ENCODE assay signal across 15 cellular contexts in the genomic region with DNA sequence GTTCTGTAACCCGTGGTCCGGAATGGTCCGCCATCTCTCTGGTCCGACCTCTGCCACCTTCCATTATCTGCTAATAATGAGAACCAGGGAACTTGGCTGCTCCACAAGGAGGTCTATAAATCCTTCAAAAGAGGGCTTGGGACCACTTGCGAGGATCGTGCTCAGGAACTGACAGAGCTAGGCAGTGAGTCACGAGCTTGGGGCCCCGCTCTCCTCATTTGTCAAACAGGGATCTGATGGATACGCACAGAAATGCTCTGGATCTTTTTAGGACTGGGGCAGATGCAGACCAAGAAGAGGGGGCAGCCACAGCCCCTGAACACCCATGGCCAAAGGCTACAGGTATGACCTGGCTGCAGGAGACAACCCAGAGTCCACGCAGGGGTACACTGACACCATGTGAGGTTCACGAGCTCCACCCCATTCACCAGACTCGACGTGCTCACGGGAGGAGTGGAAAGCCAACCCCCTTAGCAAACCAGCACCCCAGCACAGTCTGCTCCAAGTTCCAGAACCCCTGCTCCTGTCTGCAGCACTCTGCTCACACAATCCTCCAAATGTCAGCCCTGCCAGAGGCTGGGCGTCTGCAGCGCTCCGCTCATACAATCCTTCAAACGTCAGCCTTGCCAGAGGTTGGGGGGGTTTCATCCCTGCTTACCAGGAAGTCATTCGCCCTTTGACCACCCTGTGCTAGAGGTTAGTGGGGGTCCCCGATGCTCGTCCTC. TPM values are rescaled to one million over a fixed set of nuclear protein-coding genes. Genes with fewer than 3 reads are reported as not detected.
A peak's percentile ranks its signal among the peaks of the same experiment; 100 is the strongest.
DNase-seq lines count a peak whose midpoint lies in the region; ATAC-seq and TF ChIP-seq lines count a peak whose summit lies in the region.
"Had no signal": no experiment of that assay in that cellular context is flagged by ENCODE, and none has a peak within 500 bp of the region (broad histone marks: within the 10 kb centered on the region; RNA-seq: fewer than 3 reads in every experiment).

No MANE protein-coding gene starts in this region.

- no peak for ATAC-seq in Right ventricle myocardium inferior
- no peak for ATAC-seq in left cardiac atrium
- no peak for ATAC-seq in upper lobe of right lung

- H3K9ac ChIP-seq in smooth muscle cell (ENCODE audit: low read depth): no peak overlapping the region
- H3K9ac ChIP-seq: BLaER1 had no signal

- H4K20me1 ChIP-seq in smooth muscle cell (ENCODE audit: low read depth): peaks cover 100% of the 10 kb centered on the region

- DNase-seq in Right ventricle myocardium inferior (ENCODE audit: missing footprints) (peak; percentile 54), left cardiac atrium (no peak), chondrocyte (ENCODE audit: low spot score) (peak; percentile 59), nephron progenitor cell (no peak), upper lobe of right lung (peak; percentile 35), smooth muscle cell (lab: John Stamatoyannopoulos, UW; ENCODE audit: unreplicated experiment) (no peak)
- DNase-seq in stimulated activated CD4-positive, alpha-beta T cell treated with anti-CD3 and anti-CD28 coated beads, Interleukin-4, amount 100 ng/mL, for 4 hours: no peak
- no peak for DNase-seq in activated effector memory CD4-positive, alpha-beta T cell treated with Interleukin-2 at 50 U/mL for 16 hours
- DNase-seq: GDM1, H7, NCI-H1436, NCI-H2029 treated with DMSO at 0.1 percent for 48 hours, NCI-H774, RPMI8226 had no signal

- peaks cover 34% of the 10 kb centered on the region for H3K79me2 ChIP-seq in smooth muscle cell (ENCODE audit: low read depth)

- TF ChIP-seq CTCF in chondrocyte (IDR thresholded peaks at IDR 0.05) (no peak), nephron progenitor cell (IDR thresholded peaks at IDR 0.05) (no peak), upper lobe of right lung (IDR thresholded peaks at IDR 0.05) (no peak), smooth muscle cell (IDR thresholded peaks at IDR 0.05; ENCODE audit: borderline replicate concordance, insufficient read depth, poor library complexity, severe bottlenecking) (no peak)

- H3K4me3 ChIP-seq in upper lobe of right lung: no peak overlapping the region
- H3K4me3 ChIP-seq in smooth muscle cell: no peak overlapping the region
- H3K4me3 ChIP-seq: BLaER1 had no signal

- H3K36me3 Mint-ChIP-seq in chondrocyte (ENCODE audit: low read depth): peaks cover 71% of the 10 kb centered on the region
- peaks cover 80% of the 10 kb centered on the region for H3K36me3 Mint-ChIP-seq in nephron progenitor cell (ENCODE audit: low read depth)

- 93% methylated on average over 21 of the region's 21 CpGs for WGBS in smooth muscle cell (ENCODE audit: low lambda C conversion rate)

- H3K4me3 Mint-ChIP-seq in chondrocyte (ENCODE audit: unreplicated experiment): no peak overlapping the region
- H3K4me3 Mint-ChIP-seq in nephron progenitor cell: no peak overlapping the region

- H2AFZ ChIP-seq in smooth muscle cell (ENCODE audit: low read depth): no peak overlapping the region

- H3K9me3 Mint-ChIP-seq in chondrocyte (ENCODE audit: low read depth) (no peaks in the 10 kb centered on the region), nephron progenitor cell (no peaks in the 10 kb centered on the region)

- H3K27me3 ChIP-seq in upper lobe of right lung: no peaks in the 10 kb centered on the region
- no peaks in the 10 kb centered on the region for H3K27me3 ChIP-seq in smooth muscle cell (ENCODE audit: low read depth)
- H3K27me3 ChIP-seq: BLaER1 had no signal

- H3K4me1 Mint-ChIP-seq in chondrocyte (ENCODE audit: low read depth): no peaks in the 10 kb centered on the region
- H3K4me1 Mint-ChIP-seq in nephron progenitor cell: peaks cover 6% of the 10 kb centered on the region

- H3K27ac ChIP-seq in upper lobe of right lung: no peak overlapping the region
- no peak overlapping the region for H3K27ac ChIP-seq in smooth muscle cell (ENCODE audit: low read depth)
- H3K27ac ChIP-seq: BLaER1 had no signal

- H3K9me3 ChIP-seq in upper lobe of right lung: no peaks in the 10 kb centered on the region
- H3K9me3 ChIP-seq in smooth muscle cell (replicated peaks; ENCODE audit: low read depth): no peaks in the 10 kb centered on the region
- H3K9me3 ChIP-seq: BLaER1 had no signal

- H3K4me2 ChIP-seq in smooth muscle cell: no peak overlapping the region
- H3K4me2 ChIP-seq: BLaER1 had no signal

- H3F3A ChIP-seq in smooth muscle cell (ENCODE audit: low read depth): peaks cover 50% of the 10 kb centered on the region

- intact Hi-C loops in Right ventricle myocardium inferior (cut with DNase I) (no loop called here), left cardiac atrium (cut with DNase I) (no loop called here), upper lobe of right lung (cut with DNase I) (no loop called here)

- H3K27ac Mint-ChIP-seq in chondrocyte (ENCODE audit: unreplicated experiment) (no peak overlapping the region), nephron progenitor cell (peak overlapping the region; percentile 74)

- H3K36me3 ChIP-seq in upper lobe of right lung (peaks cover 100% of the 10 kb centered on the region), smooth muscle cell (ENCODE audit: low read depth) (peaks cover 20% of the 10 kb centered on the region)

- no peaks in the 10 kb centered on the region for H3K4me1 ChIP-seq in upper lobe of right lung
- no peaks in the 10 kb centered on the region for H3K4me1 ChIP-seq in smooth muscle cell (ENCODE audit: low read depth)
- H3K4me1 ChIP-seq: BLaER1 had no signal

- H3K27me3 Mint-ChIP-seq in chondrocyte (ENCODE audit: low read depth) (no peaks in the 10 kb centered on the region), nephron progenitor cell (ENCODE audit: low read depth, poor library complexity) (no peaks in the 10 kb centered on the region)

RNA-seq across cellular contexts. Expression of gene ANO7, which starts 45.8 kb away (rescaled TPM):
- total RNA-seq in Right ventricle myocardium inferior: 0.81 TPM
- total RNA-seq in left cardiac atrium: 1 to 10 TPM; 1.2 to 1.8 TPM
- 0.48 to 2.2 TPM (median 1.5 TPM) in 3 replicates for total RNA-seq in chondrocyte
- total RNA-seq in upper lobe of right lung: 2.1 TPM
- 0.36 and 1.3 TPM in 2 replicates for total RNA-seq in smooth muscle cell
- polyA plus RNA-seq in smooth muscle cell: 1.4 and 4.9 TPM in 2 replicates

Comparison
In these comparisons a context has a peak if more than half of its experiments do, and no peak if none do; other contexts are left out.
1. DNase-seq: peak in Right ventricle myocardium inferior (single experiment), chondrocyte (single experiment) and upper lobe of right lung (single experiment); none in left cardiac atrium (single experiment), nephron progenitor cell (single experiment), smooth muscle cell (single experiment), stimulated activated CD4-positive, alpha-beta T cell treated with anti-CD3 and anti-CD28 coated beads, Interleukin-4, amount 100 ng/mL, for 4 hours (0 of 2) and activated effector memory CD4-positive, alpha-beta T cell treated with Interleukin-2 at 50 U/mL for 16 hours (single experiment).